Comparison of ENCODE assay signal across 12 cellular contexts in the genomic region with DNA sequence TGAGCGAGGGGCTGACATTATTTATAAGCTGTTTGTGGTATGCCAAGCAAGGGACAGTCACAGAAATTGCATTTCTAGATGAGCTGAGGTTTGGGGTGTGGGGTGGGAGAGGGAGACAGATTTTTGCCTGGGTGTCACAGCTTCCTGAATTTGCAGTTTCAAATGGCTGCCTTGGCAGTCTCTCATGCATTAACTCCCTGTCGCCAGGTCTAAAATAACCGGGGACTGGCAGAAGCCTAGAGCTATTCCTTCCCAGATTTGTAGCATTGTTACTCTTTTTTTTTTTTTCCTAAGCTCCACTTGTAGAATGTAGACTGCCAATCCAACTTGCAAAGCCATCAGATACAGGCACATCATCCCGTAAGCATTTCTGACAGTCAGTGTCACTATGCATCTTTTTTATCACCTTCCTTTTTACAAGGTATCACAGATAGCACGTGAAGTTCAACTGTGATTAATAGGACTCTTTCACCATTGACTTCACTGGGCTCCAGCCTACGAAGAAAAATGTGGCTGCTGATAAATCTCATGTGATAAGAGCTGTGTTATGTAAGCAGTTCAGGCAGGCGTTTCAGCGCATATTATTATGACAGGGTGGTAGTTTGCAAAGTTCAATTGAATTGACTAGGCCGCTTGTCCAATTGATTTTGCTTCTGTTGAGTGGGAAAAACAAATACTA.
DNase-seq lines count a peak whose midpoint lies in the region; ATAC-seq, FAIRE-seq and TF ChIP-seq lines count a peak whose summit lies in the region.
"Had no signal": no experiment of that assay in that cellular context is flagged by ENCODE, and none has a peak within 500 bp of the region (broad histone marks: within the 10 kb centered on the region; RNA-seq: fewer than 3 reads in every experiment).

No MANE protein-coding gene starts in this region.

- H2AFZ ChIP-seq in astrocyte (ENCODE audit: low read depth, low read length) = no peak overlapping the region
- H2AFZ ChIP-seq: PC-9 had no signal

- H3K27ac ChIP-seq in astrocyte (ENCODE audit: low read depth, low read length) = no peak overlapping the region
- H3K27ac ChIP-seq in aorta (ENCODE audit: low read depth in 1 of 2, low read length in 2 of 2) = peak overlapping the region in 1 of 2 donors; percentile 44
- no peak overlapping the region for H3K27ac ChIP-seq in tibial nerve
- H3K27ac ChIP-seq: PC-9 had no signal

- FAIRE-seq in astrocyte (lab: Jason Lieb, UNC) (no peak), HTR-8/SVneo (lab: Jason Lieb, UNC) (no peak)
- FAIRE-seq: H54 had no signal

- H3K4me1 ChIP-seq in astrocyte (ENCODE audit: insufficient read depth, low read length) (peaks cover 3% of the 10 kb centered on the region), aorta (ENCODE audit: control insufficient read depth in 1 of 2, insufficient read depth in 2 of 2, low read length in 2 of 2) (peaks cover 8 to 10% of the 10 kb centered on the region in 2 donors), tibial nerve (peaks cover 0 to 11% (median 4%) of the 10 kb centered on the region in 4 donors)

- H3K79me2 ChIP-seq in astrocyte (ENCODE audit: insufficient read depth, low read length) = no peaks in the 10 kb centered on the region

- TF ChIP-seq CTCF in astrocyte (IDR thresholded peaks at IDR 0.05; ENCODE audit: insufficient read depth, low read depth, low read length) (no peak), mesothelial cell of epicardium (IDR thresholded peaks at IDR 0.05; ENCODE audit: unreplicated experiment) (no peak), tibial nerve (IDR thresholded peaks at IDR 0.05) (no peak)

- H3K27ac Mint-ChIP-seq in astrocyte (ENCODE audit: unreplicated experiment) (no peak overlapping the region), mesothelial cell of epicardium (peak overlapping the region; percentile 2)
- H3K27ac Mint-ChIP-seq: CD8-positive, alpha-beta memory T cell had no signal

- no peak for TF ChIP-seq EP300 in tibial nerve (IDR thresholded peaks at IDR 0.05)

- H3K4me2 ChIP-seq in astrocyte (ENCODE audit: low read length) = no peak overlapping the region
- H3K4me2 ChIP-seq: PC-9, SK-N-SH had no signal

- no peaks in the 10 kb centered on the region for H4K20me1 ChIP-seq in astrocyte (ENCODE audit: insufficient read depth, low read length)

- no peaks in the 10 kb centered on the region for H3K36me3 Mint-ChIP-seq in astrocyte (ENCODE audit: low read depth, unreplicated experiment)
- H3K36me3 Mint-ChIP-seq in mesothelial cell of epicardium = peaks cover 6% of the 10 kb centered on the region

- H3K36me3 ChIP-seq in astrocyte (ENCODE audit: insufficient read depth, low read length) = no peaks in the 10 kb centered on the region
- no peaks in the 10 kb centered on the region for H3K36me3 ChIP-seq in aorta (ENCODE audit: control insufficient read depth in 1 of 2, insufficient read depth in 2 of 2, low read length in 1 of 2)
- no peaks in the 10 kb centered on the region for H3K36me3 ChIP-seq in tibial nerve

- intact Hi-C loops in left cardiac atrium (cut with DNase I) (no loop called here), aorta (cut with DNase I) (loop anchor here in 1 of 2 donors (10.0 kb wide), 1 partner anchor 128 kb away; a partner anchor contains a TSS)

- H3K27me3 Mint-ChIP-seq in astrocyte (ENCODE audit: low read depth, unreplicated experiment) (no peaks in the 10 kb centered on the region), mesothelial cell of epicardium (ENCODE audit: low read depth) (peaks cover 64% of the 10 kb centered on the region)

- no peak overlapping the region for H3K4me3 ChIP-seq in astrocyte (ENCODE audit: insufficient read depth, low read depth, low read length)
- H3K4me3 ChIP-seq in aorta (ENCODE audit: low read length in 2 of 2) = no peak overlapping the region
- no peak overlapping the region for H3K4me3 ChIP-seq in tibial nerve
- H3K4me3 ChIP-seq: PC-9 had no signal

- ATAC-seq in left cardiac atrium (peak; percentile 59 to 78), aorta (ENCODE audit: low FRiP score) (peak; percentile 33)

- H3K9me3 ChIP-seq in astrocyte (ENCODE audit: insufficient read depth, low read depth, low read length) = no peaks in the 10 kb centered on the region
- H3K9me3 ChIP-seq in aorta (ENCODE audit: control insufficient read depth, low read length) = peaks cover 2% of the 10 kb centered on the region
- H3K9me3 ChIP-seq in tibial nerve = peaks cover 0 to 10% (median 2%) of the 10 kb centered on the region in 4 donors
- H3K9me3 ChIP-seq: SK-N-SH had no signal

- H3K4me1 Mint-ChIP-seq in astrocyte (ENCODE audit: low read depth, unreplicated experiment) (peaks cover 13% of the 10 kb centered on the region), mesothelial cell of epicardium (peaks cover 26% of the 10 kb centered on the region)
- H3K4me1 Mint-ChIP-seq: CD8-positive, alpha-beta memory T cell had no signal

- no peak overlapping the region for H3K9ac ChIP-seq in astrocyte (ENCODE audit: low read length)
- H3K9ac ChIP-seq: SK-N-SH had no signal

- peak; percentile 29 for DNase-seq in astrocyte (ENCODE audit: low read depth)
- no peak for DNase-seq in left cardiac atrium
- no peak for DNase-seq in mesothelial cell of epicardium (ENCODE audit: low spot score in 2 of 2, unreplicated experiment in 2 of 2)
- DNase-seq in aorta = no peak
- DNase-seq in NCI-H2081 (lab: John Stamatoyannopoulos, UW) = no peak
- DNase-seq in tibial nerve (ENCODE audit: low spot score in 2 of 2) = no peak
- no peak for DNase-seq in HTR-8/SVneo (ENCODE audit: insufficient read length, low spot score)
- DNase-seq: CD8-positive, alpha-beta memory T cell; DMS 273 treated with DMSO at 0.1 percent for 48 hours; PC-9; SK-N-SH had no signal

- H3K27me3 ChIP-seq in astrocyte (ENCODE audit: insufficient read depth, low read length) (no peaks in the 10 kb centered on the region), aorta (ENCODE audit: control insufficient read depth in 1 of 2, insufficient read depth in 2 of 2, low read length in 1 of 2) (no peaks in the 10 kb centered on the region), tibial nerve (no peaks in the 10 kb centered on the region)

- no peak overlapping the region for H3K4me3 Mint-ChIP-seq in astrocyte (ENCODE audit: unreplicated experiment)
- H3K4me3 Mint-ChIP-seq in mesothelial cell of epicardium = no peak overlapping the region
- H3K4me3 Mint-ChIP-seq: CD8-positive, alpha-beta memory T cell had no signal

- peaks cover 17% of the 10 kb centered on the region for H3K9me3 Mint-ChIP-seq in astrocyte (ENCODE audit: unreplicated experiment)
- H3K9me3 Mint-ChIP-seq in mesothelial cell of epicardium = peaks cover 6% of the 10 kb centered on the region

- WGBS in aorta, 2 donors = 12 to 15% methylated on average over 9 of the region's 9 CpGs
- 83 to 88% methylated on average over 9 of the region's 9 CpGs for WGBS in tibial nerve, 2 donors

- TF ChIP-seq POLR2A in tibial nerve (IDR thresholded peaks at IDR 0.05) = no peak
